ENCODE assay signal across 8 cellular contexts in genomic region chr17:7916383-7916677, GRCh38. TPM values are rescaled to one million over a fixed set of nuclear protein-coding genes. Genes with fewer than 3 reads are reported as not detected.
DNase-seq lines count a peak whose midpoint lies in the region; ATAC-seq and TF ChIP-seq lines count a peak whose summit lies in the region.

No MANE protein-coding gene starts in this region.

- H3K27me3 Mint-ChIP-seq in activated T-cell treated with anti-CD3 and anti-CD28 coated beads, Interleukin-2, amount 50 U/mL, for 72 hours (ENCODE audit: low read depth), result no peaks in the 10 kb centered on the region
- no peaks in the 10 kb centered on the region for H3K27me3 Mint-ChIP-seq in activated naive CD8-positive, alpha-beta T cell treated with anti-CD3 and anti-CD28 coated beads for 36 hours

- H3K36me3 ChIP-seq in tibial artery, result peaks cover 0 to 11% (median 0%) of the 10 kb centered on the region in 3 donors

- H3K36me3 Mint-ChIP-seq in activated T-cell treated with anti-CD3 and anti-CD28 coated beads, Interleukin-2, amount 50 U/mL, for 72 hours (ENCODE audit: insufficient read depth in 2 of 2), result peaks cover 0 to 2% of the 10 kb centered on the region in 2 donors
- H3K36me3 Mint-ChIP-seq in activated naive CD8-positive, alpha-beta T cell treated with anti-CD3 and anti-CD28 coated beads for 36 hours, result peaks cover 9% of the 10 kb centered on the region

- H3K4me3 Mint-ChIP-seq in activated T-cell treated with anti-CD3 and anti-CD28 coated beads, Interleukin-2, amount 50 U/mL, for 72 hours, result peak overlapping the region; percentile 87 to 88
- peak overlapping the region; percentile 57 for H3K4me3 Mint-ChIP-seq in activated naive CD8-positive, alpha-beta T cell treated with anti-CD3 and anti-CD28 coated beads for 36 hours

- H3K4me1 ChIP-seq in tibial artery, result peaks cover 0 to 22% (median 14%) of the 10 kb centered on the region in 4 donors

- H3K27ac Mint-ChIP-seq in activated T-cell treated with anti-CD3 and anti-CD28 coated beads, Interleukin-2, amount 50 U/mL, for 72 hours, result peak overlapping the region; percentile 40
- H3K27ac Mint-ChIP-seq in activated naive CD8-positive, alpha-beta T cell treated with anti-CD3 and anti-CD28 coated beads for 36 hours, result peak overlapping the region; percentile 40

- no peak for ATAC-seq in activated T-cell treated with anti-CD3 and anti-CD28 coated beads, Interleukin-2, amount 50 U/mL, for 72 hours (replicated peaks in 1 of 2)

- H3K27me3 ChIP-seq in layer of hippocampus (ENCODE audit: control insufficient read depth, insufficient read depth, low read length) (no peaks in the 10 kb centered on the region), tibial artery (no peaks in the 10 kb centered on the region)

- intact Hi-C loops in tibial artery (cut with DNase I; ENCODE audit: low total_unique reads), result no loop called here

- H3K27ac ChIP-seq in layer of hippocampus (ENCODE audit: low read depth, low read length) (peak overlapping the region; percentile 97), tibial artery (peak overlapping the region; percentile 85 to 93)

- no peaks in the 10 kb centered on the region for H3K9me3 ChIP-seq in tibial artery

- DNase-seq in activated T-cell treated with anti-CD3 and anti-CD28 coated beads, Interleukin-2, amount 50 U/mL, for 72 hours, result no peak
- DNase-seq in activated T-cell treated with anti-CD3 and anti-CD28 coated beads, Interleukin-2, amount 50 U/mL, for 48 hours, result no peak
- no peak for DNase-seq in activated naive CD8-positive, alpha-beta T cell treated with anti-CD3 and anti-CD28 coated beads for 36 hours
- DNase-seq in tibial artery, result no peak
- no peak for DNase-seq in NCI-H345 treated with DMSO at 0.1 percent for 48 hours (lab: John Stamatoyannopoulos, UW; ENCODE audit: unreplicated experiment)
- no peak for DNase-seq in GOT3 (lab: John Stamatoyannopoulos, UW)
- DNase-seq in NCI-H2171 (lab: John Stamatoyannopoulos, UW), result no peak

- no peaks in the 10 kb centered on the region for H3K9me3 Mint-ChIP-seq in activated T-cell treated with anti-CD3 and anti-CD28 coated beads, Interleukin-2, amount 50 U/mL, for 72 hours
- no peaks in the 10 kb centered on the region for H3K9me3 Mint-ChIP-seq in activated naive CD8-positive, alpha-beta T cell treated with anti-CD3 and anti-CD28 coated beads for 36 hours

- H3K4me1 Mint-ChIP-seq in activated T-cell treated with anti-CD3 and anti-CD28 coated beads, Interleukin-2, amount 50 U/mL, for 72 hours (ENCODE audit: low read depth), result peaks cover 36% of the 10 kb centered on the region
- peaks cover 23% of the 10 kb centered on the region for H3K4me1 Mint-ChIP-seq in activated naive CD8-positive, alpha-beta T cell treated with anti-CD3 and anti-CD28 coated beads for 36 hours

- no peak for TF ChIP-seq CTCF in tibial artery (IDR thresholded peaks at IDR 0.05)

- peak overlapping the region; percentile 58 to 59 for H3K4me3 ChIP-seq in tibial artery

RNA-seq across cellular contexts. Expression of gene RNF227, which starts 0.2 kb away (rescaled TPM):
- 1 to 10 TPM; 2.5 to 3.7 TPM for total RNA-seq in activated T-cell treated with anti-CD3 and anti-CD28 coated beads, Interleukin-2, amount 50 U/mL, for 72 hours
- total RNA-seq in activated naive CD8-positive, alpha-beta T cell treated with anti-CD3 and anti-CD28 coated beads for 36 hours, result 1 to 10 TPM; 4.0 to 4.1 TPM

RNA-seq across cellular contexts. Expression of gene KCNAB3, which starts 13.3 kb away (rescaled TPM):
- 10 to 100 TPM; 10.2 to 10.3 TPM for total RNA-seq in activated T-cell treated with anti-CD3 and anti-CD28 coated beads, Interleukin-2, amount 50 U/mL, for 72 hours
- 1 to 10 TPM; 7.5 to 8.4 TPM for total RNA-seq in activated naive CD8-positive, alpha-beta T cell treated with anti-CD3 and anti-CD28 coated beads for 36 hours

RNA-seq across cellular contexts. Expression of gene TRAPPC1, which starts 15.4 kb away (rescaled TPM):
- total RNA-seq in activated T-cell treated with anti-CD3 and anti-CD28 coated beads, Interleukin-2, amount 50 U/mL, for 72 hours, result 100 to 1,000 TPM; 139 to 150 TPM
- 100 to 1,000 TPM; 131 to 143 TPM for total RNA-seq in activated naive CD8-positive, alpha-beta T cell treated with anti-CD3 and anti-CD28 coated beads for 36 hours

RNA-seq across cellular contexts. Expression of gene CNTROB, which starts 15.7 kb away (rescaled TPM):
- total RNA-seq in activated T-cell treated with anti-CD3 and anti-CD28 coated beads, Interleukin-2, amount 50 U/mL, for 72 hours, result 10 to 100 TPM; 61.0 to 62.6 TPM
- total RNA-seq in activated naive CD8-positive, alpha-beta T cell treated with anti-CD3 and anti-CD28 coated beads for 36 hours, result 10 to 100 TPM; 45.3 to 45.7 TPM

RNA-seq across cellular contexts. Expression of gene CHD3, which starts 27.7 kb away (rescaled TPM):
- 100 to 1,000 TPM; 133 to 140 TPM for total RNA-seq in activated T-cell treated with anti-CD3 and anti-CD28 coated beads, Interleukin-2, amount 50 U/mL, for 72 hours
- total RNA-seq in activated naive CD8-positive, alpha-beta T cell treated with anti-CD3 and anti-CD28 coated beads for 36 hours, result 100 to 1,000 TPM; 123 to 129 TPM
